ENCODE assay signal across 11 cellular contexts in the genomic region with DNA sequence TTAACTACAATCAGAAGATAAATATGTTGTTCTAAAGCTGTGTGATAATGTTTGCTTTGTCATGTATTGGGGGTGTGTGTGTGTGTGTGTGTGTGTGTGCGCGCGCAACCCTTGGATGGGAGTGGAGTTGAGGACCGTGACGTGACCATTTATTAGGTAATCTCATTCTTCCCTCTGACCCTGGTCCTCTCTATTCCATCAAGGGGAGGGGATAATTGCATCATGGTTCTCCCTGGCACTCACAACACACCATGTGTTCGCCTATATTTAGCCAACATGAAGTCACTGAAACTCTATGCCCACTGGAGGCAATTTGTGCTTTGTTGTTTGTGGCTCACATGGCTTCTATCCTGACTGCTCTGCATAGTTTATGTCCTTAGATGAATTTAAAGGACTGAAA.
DNase-seq lines count a peak whose midpoint lies in the region; ATAC-seq, FAIRE-seq and TF ChIP-seq lines count a peak whose summit lies in the region.
"Had no signal": no experiment of that assay in that cellular context is flagged by ENCODE, and none has a peak within 500 bp of the region (broad histone marks: within the 10 kb centered on the region; RNA-seq: fewer than 3 reads in every experiment).

No MANE protein-coding gene starts in this region.

- intact Hi-C loops in esophagus muscularis mucosa (cut with DNase I) = no loop called here

- no peak for ATAC-seq in stimulated activated effector memory CD8-positive, alpha-beta T cell treated with anti-CD3 and anti-CD28 coated beads, Interleukin-12 subunit alpha, Interleukin-12 subunit beta, amount 100 ng/mL, for 72 hours
- ATAC-seq: PC-3 had no signal

- no peaks in the 10 kb centered on the region for H3K9me2 ChIP-seq in GM23248 (ENCODE audit: insufficient read depth)

- H3K9me3 Mint-ChIP-seq in stimulated activated effector memory CD8-positive, alpha-beta T cell treated with anti-CD3 and anti-CD28 coated beads, Interleukin-12 subunit alpha, Interleukin-12 subunit beta, amount 100 ng/mL, for 72 hours = no peaks in the 10 kb centered on the region

- no peak overlapping the region for H3K9ac ChIP-seq in GM23248

- H2AFZ ChIP-seq in GM23248 = no peak overlapping the region

- no peaks in the 10 kb centered on the region for H3F3A ChIP-seq in GM23248 (ENCODE audit: insufficient read depth)

- no peak overlapping the region for H3K4me3 ChIP-seq in GM23248
- no peak overlapping the region for H3K4me3 ChIP-seq in fibroblast of pulmonary artery (replicated peaks; ENCODE audit: low read depth, low read length)
- no peak overlapping the region for H3K4me3 ChIP-seq in esophagus muscularis mucosa

- no peak overlapping the region for H3K27ac Mint-ChIP-seq in stimulated activated effector memory CD8-positive, alpha-beta T cell treated with anti-CD3 and anti-CD28 coated beads, Interleukin-12 subunit alpha, Interleukin-12 subunit beta, amount 100 ng/mL, for 72 hours

- no peaks in the 10 kb centered on the region for H3K79me2 ChIP-seq in GM23248 (ENCODE audit: insufficient read depth)

- H3K27me3 ChIP-seq in GM23248 (replicated peaks; ENCODE audit: insufficient read depth) = no peaks in the 10 kb centered on the region; the same call in 1 of the 2 replicates
- H3K27me3 ChIP-seq in esophagus muscularis mucosa = peaks cover 0 to 5% (median 0%) of the 10 kb centered on the region in 4 donors

- FAIRE-seq in urothelium cell line (lab: Jason Lieb, UNC) = no peak

- TF ChIP-seq EP300 in esophagus muscularis mucosa (IDR thresholded peaks at IDR 0.05) = no peak

- 57 to 58% methylated on average over 6 of the region's 6 CpGs for WGBS in GM23248 (ENCODE audit: low coverage in 1 of 2, low lambda C conversion rate in 2 of 2, missing lambda C conversion rate in 2 of 2), 2 experiments
- 83% methylated on average over 6 of the region's 6 CpGs for WGBS in esophagus muscularis mucosa

- H3K4me3 Mint-ChIP-seq in stimulated activated effector memory CD8-positive, alpha-beta T cell treated with anti-CD3 and anti-CD28 coated beads, Interleukin-12 subunit alpha, Interleukin-12 subunit beta, amount 100 ng/mL, for 72 hours = no peak overlapping the region

- no peaks in the 10 kb centered on the region for H3K4me1 ChIP-seq in GM23248 (ENCODE audit: insufficient read depth)
- no peaks in the 10 kb centered on the region for H3K4me1 ChIP-seq in esophagus muscularis mucosa

- peak; percentile 61 for DNase-seq in GM23248
- peak; percentile 43 for DNase-seq in NCI-H2171 treated with DMSO at 0.1 percent for 48 hours (lab: John Stamatoyannopoulos, UW)
- DNase-seq in fibroblast of pulmonary artery (ENCODE audit: low read depth) = peak; percentile 63
- DNase-seq in renal cortical epithelial cell (ENCODE audit: low read depth) = peak; percentile 81
- no peak for DNase-seq in ACHN
- DNase-seq in esophagus muscularis mucosa (ENCODE audit: extremely low spot score) = no peak
- DNase-seq in urothelium cell line (ENCODE audit: low spot score) = no peak
- no peak for DNase-seq in stimulated activated effector memory CD8-positive, alpha-beta T cell treated with anti-CD3 and anti-CD28 coated beads, Interleukin-12 subunit alpha, Interleukin-12 subunit beta, amount 100 ng/mL, for 72 hours (ENCODE audit: low spot score in 2 of 2)
- DNase-seq: activated CD4-positive, alpha-beta T cell treated with anti-CD3 and anti-CD28 coated beads, Interleukin-2, amount 50 U/mL, for 48 hours; amniotic stem cell; PC-3 had no signal

- no peaks in the 10 kb centered on the region for H3K36me3 ChIP-seq in GM23248 (ENCODE audit: low read depth)
- no peaks in the 10 kb centered on the region for H3K36me3 ChIP-seq in esophagus muscularis mucosa

- no peaks in the 10 kb centered on the region for H4K20me1 ChIP-seq in GM23248 (ENCODE audit: insufficient read depth)

- H3K27ac ChIP-seq in GM23248 = no peak overlapping the region
- no peak overlapping the region for H3K27ac ChIP-seq in esophagus muscularis mucosa (replicated peaks in 1 of 4)

- H3K4me2 ChIP-seq in GM23248 (ENCODE audit: unreplicated experiment) = no peak overlapping the region

- in situ Hi-C loops in GM23248 (cut with MboI) (no loop called here), ACHN (cut with HindIII; ENCODE audit: low pct_ligation_motif_present, low pct_unique_long_range_greater_than_20kb, low sequenced_read_pairs) (no loop called here)

- no peak for TF ChIP-seq CTCF in fibroblast of pulmonary artery (IDR thresholded peaks at IDR 0.05; ENCODE audit: low read length, missing control alignments)
- no peak for TF ChIP-seq CTCF in esophagus muscularis mucosa (IDR thresholded peaks at IDR 0.05)

- no peak for TF ChIP-seq POLR2A in esophagus muscularis mucosa (IDR thresholded peaks at IDR 0.05; ENCODE audit: low read depth)

- H3K9me3 ChIP-seq in GM23248 (ENCODE audit: low read depth) (no peaks in the 10 kb centered on the region), esophagus muscularis mucosa (no peaks in the 10 kb centered on the region)

- no peaks in the 10 kb centered on the region for H3K4me1 Mint-ChIP-seq in stimulated activated effector memory CD8-positive, alpha-beta T cell treated with anti-CD3 and anti-CD28 coated beads, Interleukin-12 subunit alpha, Interleukin-12 subunit beta, amount 100 ng/mL, for 72 hours

- no peaks in the 10 kb centered on the region for H3K36me3 Mint-ChIP-seq in stimulated activated effector memory CD8-positive, alpha-beta T cell treated with anti-CD3 and anti-CD28 coated beads, Interleukin-12 subunit alpha, Interleukin-12 subunit beta, amount 100 ng/mL, for 72 hours

Comparison
In these comparisons a context has a peak if more than half of its experiments do, and no peak if none do; other contexts are left out.
1. DNase-seq: peak in GM23248 (single experiment), NCI-H2171 treated with DMSO at 0.1 percent for 48 hours (single experiment), fibroblast of pulmonary artery (single experiment) and renal cortical epithelial cell (single experiment); none in ACHN (single experiment), esophagus muscularis mucosa (single experiment), urothelium cell line (single experiment) and stimulated activated effector memory CD8-positive, alpha-beta T cell treated with anti-CD3 and anti-CD28 coated beads, Interleukin-12 subunit alpha, Interleukin-12 subunit beta, amount 100 ng/mL, for 72 hours (0 of 2).